ENCODE assay signal across 14 cellular contexts in the genomic region with DNA sequence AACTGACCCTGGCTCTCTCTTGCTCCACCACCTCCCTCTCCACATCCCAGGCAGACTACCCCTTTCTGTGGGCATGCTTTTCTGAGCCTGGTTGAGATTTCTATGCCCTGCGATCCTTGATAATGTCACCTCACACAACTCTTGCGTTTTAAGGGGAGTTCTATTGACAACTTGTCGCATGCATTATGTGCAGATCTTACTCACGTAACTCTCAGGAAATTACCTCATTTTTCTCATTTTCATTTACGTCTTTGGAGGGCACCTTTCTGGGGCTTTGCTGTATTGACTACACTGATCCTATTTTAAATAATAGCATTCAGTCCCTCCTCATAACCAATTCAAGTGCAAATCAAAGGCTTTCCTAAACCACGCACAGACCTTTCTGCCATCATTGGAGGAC.
A peak's percentile ranks its signal among the peaks of the same experiment; 100 is the strongest.
DNase-seq lines count a peak whose midpoint lies in the region; ATAC-seq lines count a peak whose summit lies in the region.
"Had no signal": no experiment of that assay in that cellular context is flagged by ENCODE, and none has a peak within 500 bp of the region (broad histone marks: within the 10 kb centered on the region; RNA-seq: fewer than 3 reads in every experiment).

No MANE protein-coding gene starts in this region.

- no peak overlapping the region for H3K4me3 ChIP-seq in MG63
- H3K4me3 ChIP-seq: A549 had no signal

- H3K27ac Mint-ChIP-seq in activated T-helper 17 cell treated with anti-CD3 and anti-CD28 coated beads, Interleukin-2, amount 50 U/mL, for 72 hours, result peak overlapping the region; percentile 37
- H3K27ac Mint-ChIP-seq: CD8-positive, alpha-beta memory T cell; IgD-negative memory B cell had no signal

- no peaks in the 10 kb centered on the region for H3K4me1 Mint-ChIP-seq in activated T-helper 17 cell treated with anti-CD3 and anti-CD28 coated beads, Interleukin-2, amount 50 U/mL, for 72 hours
- H3K4me1 Mint-ChIP-seq: CD8-positive, alpha-beta memory T cell; IgD-negative memory B cell had no signal

- no peaks in the 10 kb centered on the region for H3K9me3 ChIP-seq in MG63
- H3K9me3 ChIP-seq: BE2C, Caco-2 had no signal

- H3K4me3 Mint-ChIP-seq in activated T-helper 17 cell treated with anti-CD3 and anti-CD28 coated beads, Interleukin-2, amount 50 U/mL, for 72 hours, result peak overlapping the region; percentile 18
- H3K4me3 Mint-ChIP-seq: CD14-positive monocyte; CD8-positive, alpha-beta memory T cell; IgD-negative memory B cell had no signal

- H3K27me3 Mint-ChIP-seq in activated T-helper 17 cell treated with anti-CD3 and anti-CD28 coated beads, Interleukin-2, amount 50 U/mL, for 72 hours, result peaks cover 42% of the 10 kb centered on the region

- no peak for DNase-seq in SK-N-DZ (ENCODE audit: low spot score)
- no peak for DNase-seq in SIG-M5 treated with dmso at 0.1 percent for 504 hours (lab: John Stamatoyannopoulos, UW; ENCODE audit: unreplicated experiment)
- DNase-seq in MG63, result no peak
- DNase-seq: BE2C; Caco-2; CD8-positive, alpha-beta memory T cell; DMS53; KG1 had no signal

- no peaks in the 10 kb centered on the region for H3K36me3 Mint-ChIP-seq in activated T-helper 17 cell treated with anti-CD3 and anti-CD28 coated beads, Interleukin-2, amount 50 U/mL, for 72 hours (ENCODE audit: low read depth)
- H3K36me3 Mint-ChIP-seq: CD14-positive monocyte; CD8-positive, alpha-beta memory T cell; IgD-negative memory B cell had no signal

- ATAC-seq in GM18868 (IDR thresholded peaks at IDR 0.05; ENCODE audit: unreplicated experiment), result peak; percentile 56
- ATAC-seq in HG03432 (IDR thresholded peaks at IDR 0.05; ENCODE audit: unreplicated experiment), result peak; percentile 46
- peak; percentile 34 for ATAC-seq in activated T-helper 17 cell treated with anti-CD3 and anti-CD28 coated beads, Interleukin-2, amount 50 U/mL, for 72 hours (replicated peaks)
- ATAC-seq: A549 had no signal

- no peaks in the 10 kb centered on the region for H3K36me3 ChIP-seq in MG63
- H3K36me3 ChIP-seq: BE2C had no signal

- no peaks in the 10 kb centered on the region for H3K9me3 Mint-ChIP-seq in activated T-helper 17 cell treated with anti-CD3 and anti-CD28 coated beads, Interleukin-2, amount 50 U/mL, for 72 hours
- H3K9me3 Mint-ChIP-seq: CD14-positive monocyte, IgD-negative memory B cell had no signal

- H3K27me3 ChIP-seq in MG63, result peaks cover 2% of the 10 kb centered on the region; the same call in 1 of the 2 replicates
- H3K27me3 ChIP-seq: BE2C had no signal
